Comparison of ENCODE assay signal across 1 cellular context in genomic region chr9:128712451-128713410, GRCh38.
TF ChIP-seq lines count a peak whose summit lies in the region.

No MANE protein-coding gene starts in this region.

TF ChIP-seq in GM12878, 131 proteins besides CTCF, POLR2A, EP300 and RAD21:
- no peak for TF ChIP-seq CEBPB (IDR thresholded peaks at IDR 0.05; ENCODE audit: borderline replicate concordance in 1 of 2, low read depth in 2 of 2, low read length in 2 of 2)
- TF ChIP-seq MEF2B (IDR thresholded peaks at IDR 0.05; ENCODE audit: partially characterized antibody, poor library complexity, severe bottlenecking) = no peak
- no peak for TF ChIP-seq SREBF2 (IDR thresholded peaks at IDR 0.05; ENCODE audit: low read length)
- no peak for TF ChIP-seq REST (IDR thresholded peaks at IDR 0.05; ENCODE audit: low read depth, low read length)
- no peak for TF ChIP-seq NBN (IDR thresholded peaks at IDR 0.05)
- TF ChIP-seq JUND (IDR thresholded peaks at IDR 0.05; ENCODE audit: low read depth, low read length) = no peak
- TF ChIP-seq HSF1 (IDR thresholded peaks at IDR 0.05; ENCODE audit: low read depth, low read length) = no peak
- TF ChIP-seq SRF (IDR thresholded peaks at IDR 0.05; ENCODE audit: low read depth in 2 of 2, low read length in 2 of 2) = no peak
- no peak for TF ChIP-seq PAX8 (IDR thresholded peaks at IDR 0.05)
- no peak for TF ChIP-seq ETV6 (conservative IDR thresholded peaks at IDR 0.05 in 1 of 2, IDR thresholded peaks at IDR 0.05 in 1 of 2; ENCODE audit: borderline replicate concordance in 1 of 2, low read depth in 1 of 2)
- no peak for TF ChIP-seq RUNX3 (IDR thresholded peaks at IDR 0.05; ENCODE audit: low read length)
- no peak for TF ChIP-seq FOXM1 (IDR thresholded peaks at IDR 0.05; ENCODE audit: low read depth, low read length)
- TF ChIP-seq SMAD1 (IDR thresholded peaks at IDR 0.05; ENCODE audit: low read depth, partially characterized antibody) = no peak
